In the genomic region with DNA sequence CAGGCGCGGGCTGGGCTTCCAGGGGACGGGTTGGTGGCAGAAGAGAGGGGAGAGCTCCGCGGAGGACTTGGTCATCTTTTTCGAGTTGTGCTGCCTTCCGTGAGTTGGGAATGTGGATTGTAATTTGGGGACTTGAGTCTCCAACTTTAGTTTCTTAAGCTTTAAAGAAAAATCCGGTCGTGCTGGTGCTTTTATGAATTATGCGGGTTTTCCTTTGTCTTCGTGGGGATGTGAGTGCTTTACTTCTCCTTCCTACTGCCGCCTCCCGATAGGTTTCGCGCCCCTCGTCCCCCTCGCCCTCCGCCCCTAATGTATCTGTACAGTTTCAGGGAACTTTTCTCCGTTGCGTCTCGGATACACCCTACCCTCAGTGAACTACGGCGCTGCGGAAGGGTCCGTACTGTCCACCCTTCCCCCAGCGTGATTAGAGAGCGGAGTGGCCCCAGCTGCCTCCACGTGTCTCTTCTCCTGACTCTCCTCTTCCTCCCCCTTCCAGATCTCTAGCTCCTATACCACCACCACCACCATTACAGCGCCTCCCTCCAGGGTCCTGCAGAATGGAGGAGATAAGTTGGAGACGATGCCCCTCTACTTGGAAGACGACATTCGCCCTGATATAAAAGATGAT, we compare ENCODE assay signal across 8 cellular contexts. TPM values are rescaled to one million over a fixed set of nuclear protein-coding genes. Genes with fewer than 3 reads are reported as not detected.
DNase-seq lines count a peak whose midpoint lies in the region; ATAC-seq and TF ChIP-seq lines count a peak whose summit lies in the region.

No MANE protein-coding gene starts in this region.

- peak; percentile 32 for DNase-seq in BE2C
- DNase-seq in HAP-1 (ENCODE audit: low spot score in 2 of 2): peak in 1 of 2 experiments; percentile 41
- DNase-seq in activated CD4-positive, alpha-beta memory T cell treated with anti-CD3 and anti-CD28 coated beads, Interleukin-2, amount 10 ng/mL, durations not matched to agents 7 days and 5 days: no peak
- DNase-seq in heart right ventricle: no peak
- DNase-seq in skeletal muscle cell (ENCODE audit: low read depth): no peak
- no peak for DNase-seq in NCI-H524 treated with DMSO at 0.1 percent for 48 hours (lab: John Stamatoyannopoulos, UW)
- no peak for DNase-seq in NCI-H446 (lab: John Stamatoyannopoulos, UW)
- DNase-seq in activated CD4-positive, alpha-beta T cell treated with anti-CD3 and anti-CD28 coated beads, Interleukin-2, amount 50 U/mL, for 48 hours: no peak

- TF ChIP-seq CTCF in BE2C (IDR thresholded peaks at IDR 0.05; ENCODE audit: low read depth, low read length) (no peak), heart right ventricle (IDR thresholded peaks at IDR 0.05) (no peak)

- H3K27ac ChIP-seq in heart right ventricle: peak overlapping the region in 2 of 10 donors; percentile 43 to 78

- in situ Hi-C loops in HAP-1 (cut with MboI; ENCODE audit: low sequenced_read_pairs): loop anchor here (10.0 kb wide), 1 partner anchor 157 kb away; no protein-coding TSS in a partner anchor

- H3K4me3 ChIP-seq in BE2C (ENCODE audit: low read depth, low read length) (peak overlapping the region; percentile 97), HAP-1 (peak overlapping the region; percentile 95), heart right ventricle (peak overlapping the region; percentile 19 to 74 (median 64)), skeletal muscle cell (ENCODE audit: low read depth, low read length) (peak overlapping the region; percentile 93)

- H3K9me3 ChIP-seq in BE2C: no peaks in the 10 kb centered on the region
- H3K9me3 ChIP-seq in HAP-1: no peaks in the 10 kb centered on the region
- H3K9me3 ChIP-seq in heart right ventricle: no peaks in the 10 kb centered on the region

- peak in 5 of 8 donors; percentile 15 to 50 (median 49) for ATAC-seq in heart right ventricle

- 12 to 14% methylated on average over 32 of the region's 32 CpGs for WGBS in heart right ventricle, 2 donors

- H3K4me1 ChIP-seq in BE2C (peaks cover 5% of the 10 kb centered on the region), HAP-1 (peaks cover 28% of the 10 kb centered on the region), heart right ventricle (peaks cover 0 to 27% (median 19%) of the 10 kb centered on the region in 9 donors)

- POLR2A ChIA-PET in activated CD4-positive, alpha-beta memory T cell treated with anti-CD3 and anti-CD28 coated beads, Interleukin-2, amount 10 ng/mL, durations not matched to agents 7 days and 5 days (lab: Charles Lee): interaction anchor here (1.3 to 6.9 kb wide), 8 partner anchors 9 to 180 kb away, joined by 3 to 105 read pairs (median 8); no protein-coding TSS in a partner anchor

- no peaks in the 10 kb centered on the region for H3K9me3 Mint-ChIP-seq in activated CD4-positive, alpha-beta memory T cell treated with anti-CD3 and anti-CD28 coated beads, Interleukin-2, amount 10 ng/mL, durations not matched to agents 7 days and 5 days

- H3K27me3 Mint-ChIP-seq in activated CD4-positive, alpha-beta memory T cell treated with anti-CD3 and anti-CD28 coated beads, Interleukin-2, amount 10 ng/mL, durations not matched to agents 7 days and 5 days: no peaks in the 10 kb centered on the region

- H3K36me3 ChIP-seq in BE2C (peaks cover 51% of the 10 kb centered on the region), HAP-1 (replicated peaks) (peaks cover 49% of the 10 kb centered on the region), heart right ventricle (peaks cover 0 to 11% (median 0%) of the 10 kb centered on the region in 9 donors)

- H3K36me3 Mint-ChIP-seq in activated CD4-positive, alpha-beta memory T cell treated with anti-CD3 and anti-CD28 coated beads, Interleukin-2, amount 10 ng/mL, durations not matched to agents 7 days and 5 days (ENCODE audit: low read depth): peaks cover 55% of the 10 kb centered on the region

- H3K27ac Mint-ChIP-seq in activated CD4-positive, alpha-beta memory T cell treated with anti-CD3 and anti-CD28 coated beads, Interleukin-2, amount 10 ng/mL, durations not matched to agents 7 days and 5 days: peak overlapping the region; percentile 72

- CTCF ChIA-PET in activated CD4-positive, alpha-beta memory T cell treated with anti-CD3 and anti-CD28 coated beads, Interleukin-2, amount 10 ng/mL, durations not matched to agents 7 days and 5 days (lab: Charles Lee): interaction anchor here (0.6 to 17.3 kb wide), 12 partner anchors 16 to 188 kb away, joined by 3 to 220 read pairs (median 8); a partner anchor contains a TSS

- intact Hi-C loops in heart right ventricle (cut with DNase I): loop anchor here in 2 of 10 donors (2.0 to 10.0 kb wide), 2 partner anchors 25 to 167 kb away; a partner anchor contains a TSS

- peak overlapping the region; percentile 96 for H3K4me3 Mint-ChIP-seq in activated CD4-positive, alpha-beta memory T cell treated with anti-CD3 and anti-CD28 coated beads, Interleukin-2, amount 10 ng/mL, durations not matched to agents 7 days and 5 days

- peaks cover 67% of the 10 kb centered on the region for H3K4me1 Mint-ChIP-seq in activated CD4-positive, alpha-beta memory T cell treated with anti-CD3 and anti-CD28 coated beads, Interleukin-2, amount 10 ng/mL, durations not matched to agents 7 days and 5 days

- H3K27me3 ChIP-seq in BE2C: no peaks in the 10 kb centered on the region
- no peaks in the 10 kb centered on the region for H3K27me3 ChIP-seq in HAP-1 (ENCODE audit: low read depth)
- peaks cover 0 to 40% (median 8%) of the 10 kb centered on the region in 7 donors for H3K27me3 ChIP-seq in heart right ventricle

RNA-seq across cellular contexts. Expression of a gene that starts 0.6 kb away (rescaled TPM):
- polyA plus RNA-seq in BE2C (2012; ENCODE audit: insufficient read depth, insufficient read length, low read depth): 240 TPM
- total RNA-seq in activated CD4-positive, alpha-beta memory T cell treated with anti-CD3 and anti-CD28 coated beads, Interleukin-2, amount 10 ng/mL, durations not matched to agents 7 days and 5 days: 100 to 1,000 TPM; 198 to 202 TPM
- 10 to 100 TPM in 6 of 10 donors, 1 to 10 TPM in 4; 1.8 to 24.7 (median 12.6) TPM for total RNA-seq in heart right ventricle
- polyA plus RNA-seq in heart right ventricle: 10 to 100 TPM; 44.6 to 62.7 TPM

RNA-seq across cellular contexts. Expression of a gene that starts 17.7 kb away (rescaled TPM):
- polyA plus RNA-seq in BE2C (2012; ENCODE audit: insufficient read depth, insufficient read length, low read depth): not detected
- total RNA-seq in activated CD4-positive, alpha-beta memory T cell treated with anti-CD3 and anti-CD28 coated beads, Interleukin-2, amount 10 ng/mL, durations not matched to agents 7 days and 5 days: under 1 TPM in 1 of 2 experiments, not detected in 1; 0.18 TPM
- not detected for total RNA-seq in heart right ventricle
- polyA plus RNA-seq in heart right ventricle: not detected

Comparison
In these comparisons a context has a peak if more than half of its experiments do, and no peak if none do; other contexts are left out.
1. RNA of a gene that starts 0.6 kb away (total RNA-seq): 198 to 202 TPM in activated CD4-positive, alpha-beta memory T cell treated with anti-CD3 and anti-CD28 coated beads, Interleukin-2, amount 10 ng/mL, durations not matched to agents 7 days and 5 days; 1.8 to 24.7 TPM in heart right ventricle; every median in the first group is over 4 times any median in the second.
2. Peak in every context shown above with its lines, with median percentiles within 50 percentile points of each other: H3K4me3 ChIP-seq.